Comparison of ENCODE assay signal across 8 cellular contexts in genomic region chr6:42781811-42782688, GRCh38. TPM values are rescaled to one million over a fixed set of nuclear protein-coding genes. Genes with fewer than 3 reads are reported as not detected.
DNase-seq lines count a peak whose midpoint lies in the region; ATAC-seq and TF ChIP-seq lines count a peak whose summit lies in the region.

Gene BICRAL, plus strand, starts transcription at chr6:42782052. Its CDS starts 39,971 bp downstream, at chr6:42822023.

- WGBS in endodermal cell (ENCODE audit: insufficient coverage in 1 of 2, insufficient read length in 1 of 2), 2 experiments: 0% methylated on average over 65 of the region's 70 CpGs; no CpG with 5 or more reads in 1 of the 2 experiments
- WGBS in mesodermal cell (ENCODE audit: insufficient coverage in 2 of 2), 2 experiments: 0 to 1% methylated on average over 8 to 19 of the region's 70 CpGs

- peaks cover 6% of the 10 kb centered on the region for H3K36me3 Mint-ChIP-seq in endodermal cell (ENCODE audit: low read depth)

- TF ChIP-seq CTCF in endodermal cell (conservative IDR thresholded peaks at IDR 0.05): no peak

- peaks cover 15% of the 10 kb centered on the region for H3K4me1 Mint-ChIP-seq in endodermal cell

- H3K36me3 ChIP-seq in NT2/D1 (ENCODE audit: insufficient read depth, insufficient read length, low read length): peaks cover 2% of the 10 kb centered on the region
- no peaks in the 10 kb centered on the region for H3K36me3 ChIP-seq in endodermal cell (ENCODE audit: control insufficient read depth, insufficient read depth, low read length)
- H3K36me3 ChIP-seq in mesodermal cell (ENCODE audit: control insufficient read depth, insufficient read depth, low read length): no peaks in the 10 kb centered on the region

- no peak for ATAC-seq in HG03469 (IDR thresholded peaks at IDR 0.05; ENCODE audit: unreplicated experiment)

- H3K27me3 ChIP-seq in NT2/D1 (ENCODE audit: insufficient read depth, insufficient read length) (no peaks in the 10 kb centered on the region), endodermal cell (ENCODE audit: control insufficient read depth, insufficient read depth, low read length, poor library complexity, severe bottlenecking) (no peaks in the 10 kb centered on the region)

- H3K27me3 Mint-ChIP-seq in endodermal cell (ENCODE audit: insufficient read depth): no peaks in the 10 kb centered on the region

- H3K4me3 Mint-ChIP-seq in endodermal cell: no peak within 1 kb of the TSS

- H3K27ac Mint-ChIP-seq in endodermal cell: peak within 1 kb of the TSS; percentile 99

- no peaks in the 10 kb centered on the region for H3K9me3 Mint-ChIP-seq in endodermal cell

- DNase-seq in CD1c-positive myeloid dendritic cell (ENCODE audit: extremely low spot score) (peak; percentile 78), HS-27A (ENCODE audit: low read depth) (peak; percentile 79), NT2/D1 (ENCODE audit: low read depth, low spot score) (no peak), endodermal cell (peak; percentile 86)
- peak; percentile 30 for DNase-seq in activated CD8-positive, alpha-beta memory T cell treated with anti-CD3 and anti-CD28 coated beads, Interleukin-2, amount 50 U/mL, for 24 hours (ENCODE audit: extremely low read depth)
- DNase-seq in stimulated activated CD8-positive, alpha-beta memory T cell treated with anti-CD3 and anti-CD28 coated beads, Interleukin-15, amount 100 ng/mL, for 1 hour (ENCODE audit: low read depth): peak; percentile 39

- H3K9ac ChIP-seq in NT2/D1 (ENCODE audit: insufficient read length, low read depth) (peak within 1 kb of the TSS; percentile 95), endodermal cell (ENCODE audit: extremely low read depth, low read length, poor library complexity, severe bottlenecking) (peak within 1 kb of the TSS; percentile 87)

- H3K4me1 ChIP-seq in NT2/D1 (ENCODE audit: insufficient read depth, insufficient read length) (no peaks in the 10 kb centered on the region), endodermal cell (ENCODE audit: control insufficient read depth, insufficient read depth, low read length) (no peaks in the 10 kb centered on the region), mesodermal cell (ENCODE audit: control insufficient read depth, insufficient read depth, low read length, poor library complexity, severe bottlenecking) (no peaks in the 10 kb centered on the region)

- H3K4me3 ChIP-seq in NT2/D1 (ENCODE audit: insufficient read length, low read depth) (peak within 1 kb of the TSS; percentile 75), endodermal cell (ENCODE audit: low read length) (peak within 1 kb of the TSS; percentile 98), mesodermal cell (ENCODE audit: extremely low read depth, insufficient read depth, low read length, poor library complexity, severe bottlenecking) (peak within 1 kb of the TSS; percentile 89)

- H3K9me3 ChIP-seq in NT2/D1 (ENCODE audit: insufficient read depth, low read length) (no peaks in the 10 kb centered on the region), endodermal cell (ENCODE audit: control insufficient read depth, low read length) (no peaks in the 10 kb centered on the region), mesodermal cell (ENCODE audit: control insufficient read depth, low read length) (no peaks in the 10 kb centered on the region)

- peak within 1 kb of the TSS; percentile 99 for H3K27ac ChIP-seq in endodermal cell (ENCODE audit: low read depth, low read length)
- H3K27ac ChIP-seq in mesodermal cell (ENCODE audit: low read depth, low read length, severe bottlenecking): peak within 1 kb of the TSS; percentile 99

RNA-seq across cellular contexts. Expression of gene BICRAL, which starts in this region (rescaled TPM):
- 10 to 100 TPM; 11.6 to 14.9 TPM for total RNA-seq in endodermal cell
- polyA plus RNA-seq in endodermal cell (2013, experiment 1 of 2): 7.7 TPM
- polyA plus RNA-seq in endodermal cell (2013, experiment 2 of 2): 6.8 TPM
- polyA plus RNA-seq in mesodermal cell (2013, experiment 1 of 2): 6.2 TPM
- polyA plus RNA-seq in mesodermal cell (2013, experiment 2 of 2): 5.7 TPM
